Comparison of ENCODE assay signal across 10 cellular contexts in genomic region chr2:19488009-19488691, GRCh38.
DNase-seq lines count a peak whose midpoint lies in the region; ATAC-seq, FAIRE-seq and TF ChIP-seq lines count a peak whose summit lies in the region.
"Had no signal": no experiment of that assay in that cellular context is flagged by ENCODE, and none has a peak within 500 bp of the region (broad histone marks: within the 10 kb centered on the region; RNA-seq: fewer than 3 reads in every experiment).

No MANE protein-coding gene starts in this region.

- no peaks in the 10 kb centered on the region for H3K9me3 Mint-ChIP-seq in activated T-helper 1 cell treated with anti-CD3 and anti-CD28 coated beads, Interleukin-12 subunit alpha, Interleukin-12 subunit beta, Interleukin-2, Interleukin-4 antibody, amounts not matched to agents 30 ng/mL and 10 ng/mL and 1 ng/mL, durations not matched to agents 14 hours and 24 hours and 36 hours
- no peaks in the 10 kb centered on the region for H3K9me3 Mint-ChIP-seq in effector memory CD8-positive, alpha-beta T cell
- H3K9me3 Mint-ChIP-seq: stimulated activated naive B cell treated with anti-CD40 and anti-IgM and Interleukin-4, amounts not matched to agents 10 μg/mL and 1 μg/mL and 100 μg/mL, for 72 hours had no signal

- H3K4me1 ChIP-seq in pancreas: no peaks in the 10 kb centered on the region

- no peak for TF ChIP-seq CTCF in bronchial epithelial cell (IDR thresholded peaks at IDR 0.05; ENCODE audit: insufficient read depth, low read length, severe bottlenecking)
- no peak for TF ChIP-seq CTCF in pancreas (IDR thresholded peaks at IDR 0.05)

- no peak overlapping the region for H3K4me3 ChIP-seq in bronchial epithelial cell (ENCODE audit: low read depth, low read length)
- H3K4me3 ChIP-seq in pancreas: no peak overlapping the region

- peaks cover 14% of the 10 kb centered on the region for H3K27me3 Mint-ChIP-seq in activated T-helper 1 cell treated with anti-CD3 and anti-CD28 coated beads, Interleukin-12 subunit alpha, Interleukin-12 subunit beta, Interleukin-2, Interleukin-4 antibody, amounts not matched to agents 30 ng/mL and 10 ng/mL and 1 ng/mL, durations not matched to agents 14 hours and 24 hours and 36 hours (ENCODE audit: insufficient read depth)
- peaks cover 43 to 44% of the 10 kb centered on the region in 2 donors for H3K27me3 Mint-ChIP-seq in effector memory CD8-positive, alpha-beta T cell

- H3K27ac ChIP-seq in pancreas: no peak overlapping the region

- peaks cover 8% of the 10 kb centered on the region for H3K4me1 Mint-ChIP-seq in activated T-helper 1 cell treated with anti-CD3 and anti-CD28 coated beads, Interleukin-12 subunit alpha, Interleukin-12 subunit beta, Interleukin-2, Interleukin-4 antibody, amounts not matched to agents 30 ng/mL and 10 ng/mL and 1 ng/mL, durations not matched to agents 14 hours and 24 hours and 36 hours (ENCODE audit: low read depth)
- no peaks in the 10 kb centered on the region for H3K4me1 Mint-ChIP-seq in effector memory CD8-positive, alpha-beta T cell (ENCODE audit: low read depth in 2 of 2)
- H3K4me1 Mint-ChIP-seq: stimulated activated naive B cell treated with anti-CD40 and anti-IgM and Interleukin-4, amounts not matched to agents 10 μg/mL and 1 μg/mL and 100 μg/mL, for 72 hours had no signal

- intact Hi-C loops in pancreas (cut with DNase I): no loop called here
- intact Hi-C loops in activated T-helper 1 cell treated with anti-CD3 and anti-CD28 coated beads, Interleukin-12 subunit alpha, Interleukin-12 subunit beta, Interleukin-2, Interleukin-4 antibody, amounts not matched to agents 30 ng/mL and 10 ng/mL and 1 ng/mL, durations not matched to agents 14 hours and 24 hours and 36 hours (cut with micrococcal nuclease): no loop called here

- H3K36me3 Mint-ChIP-seq in activated T-helper 1 cell treated with anti-CD3 and anti-CD28 coated beads, Interleukin-12 subunit alpha, Interleukin-12 subunit beta, Interleukin-2, Interleukin-4 antibody, amounts not matched to agents 30 ng/mL and 10 ng/mL and 1 ng/mL, durations not matched to agents 14 hours and 24 hours and 36 hours (ENCODE audit: low read depth): no peaks in the 10 kb centered on the region
- H3K36me3 Mint-ChIP-seq in effector memory CD8-positive, alpha-beta T cell (ENCODE audit: insufficient read depth): peaks cover 2% of the 10 kb centered on the region
- H3K36me3 Mint-ChIP-seq: stimulated activated naive B cell treated with anti-CD40 and anti-IgM and Interleukin-4, amounts not matched to agents 10 μg/mL and 1 μg/mL and 100 μg/mL, for 72 hours had no signal

- H3K36me3 ChIP-seq in bronchial epithelial cell (ENCODE audit: control insufficient read depth, insufficient read depth, low read length) (no peaks in the 10 kb centered on the region), pancreas (no peaks in the 10 kb centered on the region)

- H3K4me3 Mint-ChIP-seq in activated T-helper 1 cell treated with anti-CD3 and anti-CD28 coated beads, Interleukin-12 subunit alpha, Interleukin-12 subunit beta, Interleukin-2, Interleukin-4 antibody, amounts not matched to agents 30 ng/mL and 10 ng/mL and 1 ng/mL, durations not matched to agents 14 hours and 24 hours and 36 hours: no peak overlapping the region
- no peak overlapping the region for H3K4me3 Mint-ChIP-seq in effector memory CD8-positive, alpha-beta T cell
- H3K4me3 Mint-ChIP-seq: stimulated activated naive B cell treated with anti-CD40 and anti-IgM and Interleukin-4, amounts not matched to agents 10 μg/mL and 1 μg/mL and 100 μg/mL, for 72 hours had no signal

- 52 to 53% methylated on average over 4 of the region's 4 CpGs for WGBS in pancreas, 2 donors

- H3K27me3 ChIP-seq in bronchial epithelial cell (ENCODE audit: control insufficient read depth, insufficient read depth, low read length) (no peaks in the 10 kb centered on the region), pancreas (no peaks in the 10 kb centered on the region)

- FAIRE-seq in bronchial epithelial cell (lab: Jason Lieb, UNC) (peak; percentile 66), pancreas (lab: Jason Lieb, UNC) (no peak)
- FAIRE-seq: GM18507 had no signal

- H3K9me3 ChIP-seq in pancreas: no peaks in the 10 kb centered on the region

- H3K27ac Mint-ChIP-seq in activated T-helper 1 cell treated with anti-CD3 and anti-CD28 coated beads, Interleukin-12 subunit alpha, Interleukin-12 subunit beta, Interleukin-2, Interleukin-4 antibody, amounts not matched to agents 30 ng/mL and 10 ng/mL and 1 ng/mL, durations not matched to agents 14 hours and 24 hours and 36 hours: no peak overlapping the region
- no peak overlapping the region for H3K27ac Mint-ChIP-seq in effector memory CD8-positive, alpha-beta T cell
- H3K27ac Mint-ChIP-seq: stimulated activated naive B cell treated with anti-CD40 and anti-IgM and Interleukin-4, amounts not matched to agents 10 μg/mL and 1 μg/mL and 100 μg/mL, for 72 hours had no signal

- peak; percentile 57 for ATAC-seq in GM21515 (IDR thresholded peaks at IDR 0.05; ENCODE audit: unreplicated experiment)
- peak; percentile 91 for ATAC-seq in HG03469 (IDR thresholded peaks at IDR 0.05; ENCODE audit: unreplicated experiment)
- ATAC-seq in pancreas: no peak
- no peak for ATAC-seq in effector memory CD8-positive, alpha-beta T cell (replicated peaks)

- DNase-seq in DMS53 treated with DMSO at 0.1 percent for 48 hours (lab: John Stamatoyannopoulos, UW; ENCODE audit: unreplicated experiment) (peak; percentile 37), bronchial epithelial cell (ENCODE audit: low read depth) (peak; percentile 97), pancreas (no peak), SIG-M5 treated with dmso at 0.1 percent for 504 hours (lab: John Stamatoyannopoulos, UW; ENCODE audit: unreplicated experiment) (no peak)
- DNase-seq in activated T-helper 1 cell treated with anti-CD3 and anti-CD28 coated beads, Interleukin-12 subunit alpha, Interleukin-12 subunit beta, Interleukin-2, Interleukin-4 antibody, amounts not matched to agents 30 ng/mL and 10 ng/mL and 1 ng/mL, durations not matched to agents 14 hours and 24 hours and 36 hours (ENCODE audit: low spot score): no peak
- no peak for DNase-seq in effector memory CD8-positive, alpha-beta T cell
- DNase-seq: stimulated activated naive B cell treated with anti-CD40 and anti-IgM and Interleukin-4, amounts not matched to agents 10 μg/mL and 1 μg/mL and 100 μg/mL, for 72 hours had no signal

Comparison
In these comparisons a context has a peak if more than half of its experiments do, and no peak if none do; other contexts are left out.
1. DNase-seq: peak in DMS53 treated with DMSO at 0.1 percent for 48 hours (single experiment) and bronchial epithelial cell (single experiment); none in pancreas (0 of 6), SIG-M5 treated with dmso at 0.1 percent for 504 hours (single experiment), activated T-helper 1 cell treated with anti-CD3 and anti-CD28 coated beads, Interleukin-12 subunit alpha, Interleukin-12 subunit beta, Interleukin-2, Interleukin-4 antibody, amounts not matched to agents 30 ng/mL and 10 ng/mL and 1 ng/mL, durations not matched to agents 14 hours and 24 hours and 36 hours (single experiment) and effector memory CD8-positive, alpha-beta T cell (0 of 3).
2. ATAC-seq: peak in GM21515 (single experiment) and HG03469 (single experiment); none in pancreas (0 of 4) and effector memory CD8-positive, alpha-beta T cell (single experiment).